11 cellular contexts compared by ENCODE assay signal in genomic region chr16:76741623-76742022, GRCh38.
"Had no signal": no experiment of that assay in that cellular context is flagged by ENCODE, and none has a peak within 500 bp of the region (broad histone marks: within the 10 kb centered on the region; RNA-seq: fewer than 3 reads in every experiment).

No MANE protein-coding gene starts in this region.

- ATAC-seq: GM23338, HCT116 had no signal

- H3K4me1 ChIP-seq: HAP-1 had no signal

- H3K4me2 ChIP-seq: GM23338 had no signal

- H3K27ac ChIP-seq: GM23248 had no signal

- H3K9me3 ChIP-seq: HAP-1 had no signal

- DNase-seq: GM23248, GOT3, H7, H9, HCEC 1CT, HFFc6 had no signal

- FAIRE-seq: H1, H54 had no signal

- H3K4me3 ChIP-seq: GM23248, GM23338, HAP-1 had no signal

- H2AFZ ChIP-seq: GM23248, GM23338 had no signal

- H3K9ac ChIP-seq: GM23248 had no signal

- H3K36me3 ChIP-seq: HAP-1 had no signal
